8 cellular contexts compared by ENCODE assay signal in genomic region chr3:153138267-153139210, GRCh38. TPM values are rescaled to one million over a fixed set of nuclear protein-coding genes. Genes with fewer than 3 reads are reported as not detected.
DNase-seq lines count a peak whose midpoint lies in the region; ATAC-seq, FAIRE-seq and TF ChIP-seq lines count a peak whose summit lies in the region.

No MANE protein-coding gene starts in this region.

- DNase-seq in NCI-H2196 treated with DMSO at 0.1 percent for 48 hours (lab: John Stamatoyannopoulos, UW; ENCODE audit: unreplicated experiment) = peak; percentile 12
- no peak for DNase-seq in NCI-H2196 (lab: John Stamatoyannopoulos, UW; ENCODE audit: unreplicated experiment)
- peak; percentile 59 for DNase-seq in NB4 (ENCODE audit: low read depth)
- DNase-seq in GM12878 (ENCODE audit: low read depth, low spot score) = peak; percentile 89
- peak; percentile 81 for DNase-seq in lung (ENCODE audit: low spot score)
- peak; percentile 13 for DNase-seq in thoracic aorta (ENCODE audit: low spot score)
- DNase-seq in DMS114 treated with DMSO at 0.1 percent for 48 hours (lab: John Stamatoyannopoulos, UW; ENCODE audit: unreplicated experiment) = no peak

- no peaks in the 10 kb centered on the region for H3K27me3 ChIP-seq in GM12878 (replicated peaks in 1 of 2; ENCODE audit: control insufficient read depth in 2 of 2, insufficient read depth in 2 of 2, low read length in 1 of 2)
- H3K27me3 ChIP-seq in lung (ENCODE audit: control insufficient read depth, insufficient read depth) = no peaks in the 10 kb centered on the region
- H3K27me3 ChIP-seq in thoracic aorta (replicated peaks; ENCODE audit: insufficient read depth) = no peaks in the 10 kb centered on the region

- H3K79me2 ChIP-seq in GM12878 (ENCODE audit: control insufficient read depth, insufficient read depth, low read length) = no peaks in the 10 kb centered on the region

- H3K9me3 ChIP-seq in GM12878 (replicated peaks; ENCODE audit: control insufficient read depth, insufficient read depth, low read length) (no peaks in the 10 kb centered on the region), lung (ENCODE audit: control insufficient read depth in 2 of 2, insufficient read depth in 1 of 2, low read length in 1 of 2) (no peaks in the 10 kb centered on the region), thoracic aorta (no peaks in the 10 kb centered on the region)

- H4K20me1 ChIP-seq in GM12878 (ENCODE audit: control insufficient read depth, insufficient read depth) = no peaks in the 10 kb centered on the region

- H3K4me2 ChIP-seq in GM12878 (ENCODE audit: control insufficient read depth, insufficient read depth) = peak overlapping the region; percentile 51; the same call in 1 of the 2 replicates

- H3K27ac ChIP-seq in GM12878 (ENCODE audit: control insufficient read depth, insufficient read depth) (peak overlapping the region; percentile 55), lung (ENCODE audit: low read depth in 1 of 2, low read length in 1 of 2) (peak overlapping the region in 1 of 2 donors; percentile 64), thoracic aorta (peak overlapping the region; percentile 35 to 73)

- H3K4me3 ChIP-seq in NB4 (ENCODE audit: low read depth, low read length) (no peak overlapping the region), GM12878 (no peak overlapping the region), lung (no peak overlapping the region), thoracic aorta (peak overlapping the region; percentile 26)

- H2AFZ ChIP-seq in GM12878 (ENCODE audit: control insufficient read depth, low read depth, low read length) = peak overlapping the region; percentile 65

- BruUV-seq in GM12878 (replicated peaks; lab: Mats Ljungman, UMichigan) = no TSS peak

- TF ChIP-seq POLR2A in NB4 (IDR thresholded peaks at IDR 0.05; ENCODE audit: extremely low read depth, insufficient read length) (no peak), GM12878 (IDR thresholded peaks at IDR 0.05; ENCODE audit: low read depth, low read length) (no peak)

- intact Hi-C loops in GM12878 (cut with micrococcal nuclease; ENCODE audit: unreplicated experiment) = loop anchor here (2.0 kb wide), 1 partner anchor 22 kb away; no protein-coding TSS in a partner anchor

- H3K9ac ChIP-seq in GM12878 (ENCODE audit: control insufficient read depth, insufficient read depth, low read length) = no peak overlapping the region

- peak; percentile 82 to 91 for TF ChIP-seq EP300 in GM12878 (IDR thresholded peaks at IDR 0.05; ENCODE audit: borderline replicate concordance in 1 of 2, control insufficient read depth in 1 of 2, low read depth in 2 of 2, low read length in 2 of 2)

- in situ Hi-C loops in GM12878 (cut with MboI) = no loop called here

- TF ChIP-seq CTCF in NB4 (IDR thresholded peaks at IDR 0.05; ENCODE audit: low read depth, low read length) (no peak), GM12878 (IDR thresholded peaks at IDR 0.05 in 2 of 3, conservative IDR thresholded peaks at IDR 0.05 in 1 of 3; ENCODE audit: control insufficient read depth in 2 of 3, extremely low read depth in 1 of 3, insufficient read depth in 1 of 3, low read depth in 3 of 3, low read length in 3 of 3) (no peak), lung (IDR thresholded peaks at IDR 0.05; ENCODE audit: control extremely low read depth, extremely low read depth) (no peak), thoracic aorta (IDR thresholded peaks at IDR 0.05) (no peak)

- no peaks in the 10 kb centered on the region for H3K36me3 ChIP-seq in GM12878 (ENCODE audit: control insufficient read depth in 2 of 2, insufficient read depth in 2 of 2, low read length in 1 of 2)
- no peaks in the 10 kb centered on the region for H3K36me3 ChIP-seq in lung (ENCODE audit: control insufficient read depth in 2 of 2, insufficient read depth in 2 of 2, low read length in 2 of 2)
- no peaks in the 10 kb centered on the region for H3K36me3 ChIP-seq in thoracic aorta

- ATAC-seq in HG02610 (IDR thresholded peaks at IDR 0.05; ENCODE audit: unreplicated experiment) (peak; percentile 90), GM12878 (peak; percentile 83), lung (ENCODE audit: insufficient read depth, low FRiP score) (peak; percentile 92), thoracic aorta (ENCODE audit: insufficient number of reproducible peaks, low FRiP score, low read depth) (peak; percentile 95)

- peak; percentile 73 for FAIRE-seq in GM12878 (lab: Jason Lieb, UNC)

- peaks cover 28% of the 10 kb centered on the region for H3K4me1 ChIP-seq in GM12878 (ENCODE audit: control insufficient read depth, insufficient read depth, low read length)
- H3K4me1 ChIP-seq in lung (ENCODE audit: control insufficient read depth in 2 of 2, insufficient read depth in 2 of 2, low read length in 2 of 2) = no peaks in the 10 kb centered on the region
- peaks cover 9 to 16% of the 10 kb centered on the region in 2 donors for H3K4me1 ChIP-seq in thoracic aorta (ENCODE audit: control insufficient read depth in 1 of 2, low read depth in 2 of 2)

- POLR2A ChIA-PET in GM12878 (lab: Charles Lee) = interaction anchor here (0.7 kb wide), 1 partner anchor 23 kb away, joined by 3 read pairs; no protein-coding TSS in a partner anchor

- TF ChIP-seq RAD21 in GM12878 (IDR thresholded peaks at IDR 0.05; ENCODE audit: insufficient read depth, low read depth, low read length) = no peak

- WGBS in GM12878 (ENCODE audit: insufficient coverage, insufficient replicate concordance, low lambda C conversion rate, missing lambda C conversion rate) = 36% methylated on average over 5 of the region's 5 CpGs
- WGBS in lung, 2 donors = 38 to 40% methylated on average over 5 of the region's 5 CpGs

- CTCF ChIA-PET in GM12878 (lab: Yijun Ruan, JAX) = interaction anchor here (1.1 kb wide), 1 partner anchor 8 kb away, joined by 3 read pairs; no protein-coding TSS in a partner anchor

- SMC1A ChIA-PET in GM12878 (lab: Charles Lee; ENCODE audit: uncharacterized antibody, unreplicated experiment) = no interaction called here

- RAD21 ChIA-PET in GM12878 (lab: Charles Lee; ENCODE audit: unreplicated experiment) = no interaction called here

TF ChIP-seq in GM12878, 131 proteins besides CTCF, POLR2A, EP300 and RAD21 (continues in another document):
- no peak for TF ChIP-seq NFYA (IDR thresholded peaks at IDR 0.05; ENCODE audit: borderline replicate concordance, low read depth, low read length)
- no peak for TF ChIP-seq HSF1 (IDR thresholded peaks at IDR 0.05; ENCODE audit: low read depth, low read length)
- 0 out of 2 replicates have a peak, but pooled peaks have one; percentile 34 for TF ChIP-seq GABPA (IDR thresholded peaks at IDR 0.05; ENCODE audit: low read depth)
- no peak for TF ChIP-seq NRF1 (conservative IDR thresholded peaks at IDR 0.05; ENCODE audit: low read depth, low read length)
- TF ChIP-seq STAT1 (conservative IDR thresholded peaks at IDR 0.05) = no peak
- TF ChIP-seq FOXM1 (IDR thresholded peaks at IDR 0.05; ENCODE audit: low read depth, low read length) = peak; percentile 53; the same call in 1 of the 2 replicates
- TF ChIP-seq ZBTB33 (IDR thresholded peaks at IDR 0.05) = no peak

RNA-seq across cellular contexts. Expression of gene RAP2B, which starts 23.5 kb away (rescaled TPM):
- total RNA-seq in GM12878 (2013; cell fraction: nucleolus; rRNA removed) = 8.1 and 9.5 TPM in 2 replicates
- total RNA-seq in GM12878 (2014; rRNA removed) = 13.8 and 14.5 TPM in 2 replicates
- 9.4 and 10.2 TPM in 2 replicates for total RNA-seq in GM12878 (2014; rRNA removed; fragmentation: Illumina TruSeq; extraction: Trizol)
- total RNA-seq in GM12878 (2021) = 15.1 and 16.0 TPM in 2 replicates
- 3.8 TPM for polyA plus RNA-seq in GM12878 (2011; ENCODE audit: low read depth)
- polyA plus RNA-seq in GM12878 (2011; rRNA removed) = 6.1 and 7.6 TPM in 2 replicates
- polyA plus RNA-seq in GM12878 (2011; cell fraction: cytosol; rRNA removed) = 6.7 and 6.8 TPM in 2 replicates
- polyA plus RNA-seq in GM12878 (2011; cell fraction: nucleus; rRNA removed) = 4.5 and 5.7 TPM in 2 replicates
- 6.7 TPM in 2 replicates for polyA plus RNA-seq in GM12878 (2012)
- polyA plus RNA-seq in GM12878 (2014; fragmentation: Illumina TruSeq; extraction: Trizol) = 5.9 and 6.4 TPM in 2 replicates
- polyA plus RNA-seq in GM12878 (2014; fragmentation: Nextera tagmentation; extraction: Ambion mirVana) = 10 to 100 TPM in 1 of 2 experiments, 1 to 10 TPM in 1; 7.0 to 15.2 TPM
- polyA plus RNA-seq in GM12878 (2014; rRNA removed) = 7.5 and 7.7 TPM in 2 replicates
- 10 to 100 TPM; 20.0 to 21.3 TPM for polyA plus RNA-seq in GM12878 (2016; fragmentation: Nextera tagmentation; extraction: Ambion mirVana)
- 9.7 and 14.4 TPM in 2 replicates for polyA minus RNA-seq in GM12878 (2011; rRNA and poly(A)+ RNA removed)
- polyA minus RNA-seq in GM12878 (2011; cell fraction: cytosol; rRNA and poly(A)+ RNA removed) = 8.1 and 9.9 TPM in 2 replicates
- polyA minus RNA-seq in GM12878 (2011; cell fraction: nucleus; rRNA and poly(A)+ RNA removed) = 7.6 and 10.8 TPM in 2 replicates
- total RNA-seq in lung = 10 to 100 TPM; 22.2 to 23.8 TPM
- 1 to 10 TPM; 7.4 to 9.2 TPM for polyA plus RNA-seq in lung
- total RNA-seq in thoracic aorta = 10 to 100 TPM; 12.9 to 18.1 TPM

Comparison
In these comparisons a context has a peak if more than half of its experiments do, and no peak if none do; other contexts are left out.
1. DNase-seq: peak in NCI-H2196 treated with DMSO at 0.1 percent for 48 hours (single experiment), NB4 (single experiment), GM12878 (single experiment), lung (single experiment) and thoracic aorta (single experiment); none in NCI-H2196 (single experiment) and DMS114 treated with DMSO at 0.1 percent for 48 hours (single experiment).
2. Peak in every context shown above with its lines, with median percentiles within 50 percentile points of each other: ATAC-seq.